ENCODE assay signal across 2 cellular contexts in the genomic region with DNA sequence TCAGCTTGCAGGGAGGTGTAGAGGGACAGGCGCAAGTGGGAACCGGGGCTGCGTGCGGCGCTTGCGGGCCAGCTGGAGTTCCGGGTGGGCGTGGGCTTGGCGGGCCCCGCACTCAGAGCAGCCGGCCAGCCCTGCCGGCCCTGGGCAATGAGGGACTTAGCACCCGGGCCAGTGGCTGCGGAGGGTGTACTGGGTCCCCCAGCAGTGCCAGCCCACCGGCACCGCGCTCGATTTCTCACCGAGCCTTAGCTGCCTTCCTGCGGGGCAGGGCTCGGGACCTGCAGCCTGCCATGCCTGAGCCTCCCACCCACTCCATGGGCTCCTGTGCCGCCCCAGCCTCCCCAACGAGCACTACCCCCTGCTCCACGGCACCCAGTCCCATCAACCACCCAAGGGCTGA. TPM values are rescaled to one million over a fixed set of nuclear protein-coding genes. Genes with fewer than 3 reads are reported as not detected.
DNase-seq lines count a peak whose midpoint lies in the region; ATAC-seq, FAIRE-seq and TF ChIP-seq lines count a peak whose summit lies in the region.
"Not testable (repeated sequence)": the region's sequence is repeated elsewhere in the genome, so short reads cannot be mapped to it uniquely, and the experiment has no call there.

No MANE protein-coding gene starts in this region.

- H3K4me3 ChIP-seq in right cardiac atrium (ENCODE audit: low read length); kidney (ENCODE audit: low read length in 2 of 2): not testable (repeated sequence)

- intact Hi-C loops in right cardiac atrium (cut with DNase I); kidney (cut with DNase I): not testable (repeated sequence)

- TF ChIP-seq CTCF in kidney (IDR thresholded peaks at IDR 0.05; ENCODE audit: borderline replicate concordance, extremely low read depth, insufficient read depth), result not testable (repeated sequence)

- not testable (repeated sequence) for H3K9ac ChIP-seq in kidney (ENCODE audit: low read length in 2 of 2)

- H3K36me3 ChIP-seq in kidney (ENCODE audit: control insufficient read depth in 1 of 2, insufficient read depth in 2 of 2, low read length in 2 of 2), result not testable (repeated sequence)

- WGBS in right cardiac atrium, result 97% methylated on average over 24 of the region's 24 CpGs

- not testable (repeated sequence) for FAIRE-seq in kidney (lab: Jason Lieb, UNC)

- DNase-seq in right cardiac atrium (peak in 2 of 3 donors; percentile 7 to 41), kidney (peak; percentile 63)

- H3K27me3 ChIP-seq in right cardiac atrium (ENCODE audit: control insufficient read depth, insufficient read depth), result not testable (repeated sequence)

- H3K4me1 ChIP-seq in right cardiac atrium (ENCODE audit: control insufficient read depth, insufficient read depth, low read length); kidney (ENCODE audit: control insufficient read depth in 1 of 2, insufficient read depth in 1 of 2, low read depth in 1 of 2, low read length in 2 of 2): not testable (repeated sequence)

- ATAC-seq in right cardiac atrium, result not testable (repeated sequence)

- H3K27ac ChIP-seq in right cardiac atrium (ENCODE audit: low read length); kidney (ENCODE audit: low read depth in 2 of 2, low read length in 2 of 2): not testable (repeated sequence)

- H3K9me3 ChIP-seq in right cardiac atrium (ENCODE audit: control insufficient read depth, low read length), result not testable (repeated sequence)
- peaks cover 0 to 10% of the 10 kb centered on the region in 2 donors for H3K9me3 ChIP-seq in kidney (ENCODE audit: control insufficient read depth in 1 of 2, low read length in 2 of 2)

RNA-seq across cellular contexts. Expression of a gene that starts 40.3 kb away (rescaled TPM):
- total RNA-seq in right cardiac atrium (10 to 100 TPM; 80.8 to 90.1 (median 88.3) TPM), kidney (95.3 TPM)
- polyA plus RNA-seq in right cardiac atrium (52.8 TPM), kidney (ENCODE audit: insufficient read depth, low read depth, low replicate concordance) (98.4 TPM)
